ENCODE assay signal across 19 cellular contexts in genomic region chr1:201838381-201838780, GRCh38.
"Had no signal": no experiment of that assay in that cellular context is flagged by ENCODE, and none has a peak within 500 bp of the region (broad histone marks: within the 10 kb centered on the region; RNA-seq: fewer than 3 reads in every experiment).

No MANE protein-coding gene starts in this region.

- H3K4me1 Mint-ChIP-seq: neural crest cell had no signal

- H3K27me3 Mint-ChIP-seq: activated CD4-positive, alpha-beta memory T cell treated with anti-CD3 and anti-CD28 coated beads for 36 hours; stimulated activated naive CD8-positive, alpha-beta T cell treated with anti-CD3 and anti-CD28 coated beads, Interleukin-15, amount 100 ng/mL, for 72 hours; T-cell had no signal

- H3K4me3 ChIP-seq: adrenal gland, cardiac muscle cell, esophagus muscularis mucosa, lung, ovary, spleen, upper lobe of left lung had no signal

- DNase-seq: activated CD4-positive, alpha-beta memory T cell treated with anti-CD3 and anti-CD28 coated beads for 36 hours; activated effector memory CD4-positive, alpha-beta T cell treated with Interleukin-2 at 50 U/mL for 16 hours; activated naive CD4-positive, alpha-beta T cell treated with anti-CD3 and anti-CD28 coated beads, Interleukin-2, amount 50 U/mL, for 16 hours; activated T-cell treated with anti-CD3 and anti-CD28 coated beads, Interleukin-2, amount 50 U/mL, for 4 hours; adrenal gland; foreskin melanocyte; midbrain; ovary; spleen; stimulated activated CD4-positive, alpha-beta T cell treated with anti-CD3 and anti-CD28 coated beads, Interleukin-1b, Interleukin-23, amount 100 ng/mL, for 48 hours; stimulated activated naive CD8-positive, alpha-beta T cell treated with anti-CD3 and anti-CD28 coated beads, Interleukin-15, amount 100 ng/mL, for 72 hours; T-cell; T-helper 9 cell; upper lobe of left lung had no signal

- H3K9me3 Mint-ChIP-seq: activated CD4-positive, alpha-beta memory T cell treated with anti-CD3 and anti-CD28 coated beads for 36 hours; activated T-cell treated with anti-CD3 and anti-CD28 coated beads, Interleukin-2, amount 50 U/mL, for 4 hours; neural crest cell; stimulated activated naive CD8-positive, alpha-beta T cell treated with anti-CD3 and anti-CD28 coated beads, Interleukin-15, amount 100 ng/mL, for 72 hours; T-cell had no signal

- ATAC-seq: activated T-cell treated with anti-CD3 and anti-CD28 coated beads, Interleukin-2, amount 50 U/mL, for 4 hours; sciatic nerve; stimulated activated naive CD8-positive, alpha-beta T cell treated with anti-CD3 and anti-CD28 coated beads, Interleukin-15, amount 100 ng/mL, for 72 hours; T-cell had no signal

- H3K36me3 ChIP-seq: adrenal gland, cardiac muscle cell, ovary had no signal

- H3K9me3 ChIP-seq: adrenal gland, esophagus muscularis mucosa, ovary, spleen, upper lobe of left lung had no signal

- H3K27ac ChIP-seq: adrenal gland, cardiac muscle cell, esophagus muscularis mucosa, ovary, spleen had no signal

- H3K27me3 ChIP-seq: adrenal gland, cardiac muscle cell, esophagus muscularis mucosa, ovary, spleen, upper lobe of left lung had no signal

- H3K4me3 Mint-ChIP-seq: activated CD4-positive, alpha-beta memory T cell treated with anti-CD3 and anti-CD28 coated beads for 36 hours; activated T-cell treated with anti-CD3 and anti-CD28 coated beads, Interleukin-2, amount 50 U/mL, for 4 hours; neural crest cell; stimulated activated naive CD8-positive, alpha-beta T cell treated with anti-CD3 and anti-CD28 coated beads, Interleukin-15, amount 100 ng/mL, for 72 hours; T-cell had no signal

- H3K27ac Mint-ChIP-seq: activated CD4-positive, alpha-beta memory T cell treated with anti-CD3 and anti-CD28 coated beads for 36 hours; stimulated activated naive CD8-positive, alpha-beta T cell treated with anti-CD3 and anti-CD28 coated beads, Interleukin-15, amount 100 ng/mL, for 72 hours; T-cell had no signal
